Comparison of ENCODE assay signal across 21 cellular contexts in the genomic region with DNA sequence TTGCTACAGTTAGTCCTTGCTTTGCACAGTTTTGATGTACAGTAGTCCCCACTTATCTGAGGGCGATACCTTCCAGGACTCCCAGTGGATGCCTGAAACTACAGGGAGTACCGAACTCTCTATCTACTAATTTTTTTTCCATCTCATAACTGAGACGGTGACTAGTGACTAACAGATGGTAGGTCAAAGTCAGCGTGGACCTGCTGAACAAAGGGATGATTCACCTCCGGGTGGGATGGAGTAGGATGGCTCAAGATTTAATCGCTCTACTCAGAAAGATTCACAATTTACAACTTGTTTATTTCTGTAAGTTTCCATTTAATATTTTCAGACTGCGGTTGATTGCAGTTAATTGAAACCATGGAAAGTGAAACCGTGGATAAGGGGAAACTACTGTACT.
DNase-seq lines count a peak whose midpoint lies in the region; ATAC-seq, FAIRE-seq and TF ChIP-seq lines count a peak whose summit lies in the region.
"Had no signal": no experiment of that assay in that cellular context is flagged by ENCODE, and none has a peak within 500 bp of the region (broad histone marks: within the 10 kb centered on the region; RNA-seq: fewer than 3 reads in every experiment).

No MANE protein-coding gene starts in this region.

- BruUV-seq in HepG2 (replicated peaks; lab: Mats Ljungman, UMichigan): no TSS peak

- H3K4me2 ChIP-seq in HepG2 (ENCODE audit: low read depth, low read length): no peak overlapping the region

- no peak overlapping the region for H3K27ac Mint-ChIP-seq in activated T-cell treated with anti-CD3 and anti-CD28 coated beads, Interleukin-2, amount 50 U/mL, for 24 hours
- H3K27ac Mint-ChIP-seq: activated CD8-positive, alpha-beta T cell treated with anti-CD3 and anti-CD28 coated beads for 36 hours; activated naive CD8-positive, alpha-beta T cell treated with anti-CD3 and anti-CD28 coated beads for 36 hours; activated T-cell treated with anti-CD3 and anti-CD28 coated beads, Interleukin-2, amount 50 U/mL, for 72 hours; dendritic cell treated with granulocyte-macrophage colony-stimulating factor and Interleukin-4, amounts not matched to agents 40 ng/mL and 50 ng/mL, for 4 days; natural killer cell treated with Interleukin-12 subunit alpha and Interleukin-12 subunit beta and Interleukin-15 and Interleukin-18, amount 100 ng/mL, for 72 hours had no signal

- H3K27ac ChIP-seq in HepG2 (ENCODE audit: extremely low read length, insufficient read depth, low read length) (no peak overlapping the region), right lobe of liver (no peak overlapping the region), body of pancreas (no peak overlapping the region), substantia nigra (ENCODE audit: low read depth, low read length, poor library complexity, severe bottlenecking) (no peak overlapping the region)
- H3K27ac ChIP-seq: cardiac muscle cell, suprapubic skin, WERI-Rb-1 had no signal

- no peak for TF ChIP-seq RAD21 in HepG2 (CRISPR knock-in tag; IDR thresholded peaks at IDR 0.05)

- H3K79me2 ChIP-seq in HepG2 (ENCODE audit: insufficient read depth, low read length): no peaks in the 10 kb centered on the region

- H3K27me3 ChIP-seq in HepG2 (ENCODE audit: control insufficient read depth in 1 of 2, insufficient read depth in 2 of 2, low read length in 2 of 2) (no peaks in the 10 kb centered on the region), right lobe of liver (no peaks in the 10 kb centered on the region), body of pancreas (no peaks in the 10 kb centered on the region)
- H3K27me3 ChIP-seq: cardiac muscle cell, suprapubic skin had no signal

- no peak for ATAC-seq in HepG2
- no peak for ATAC-seq in right lobe of liver
- ATAC-seq in body of pancreas: no peak
- ATAC-seq: activated CD8-positive, alpha-beta T cell treated with anti-CD3 and anti-CD28 coated beads for 36 hours; activated T-cell treated with anti-CD3 and anti-CD28 coated beads, Interleukin-2, amount 50 U/mL, for 72 hours; natural killer cell treated with Interleukin-12 subunit alpha and Interleukin-12 subunit beta and Interleukin-15 and Interleukin-18, amount 100 ng/mL, for 72 hours had no signal

- DNase-seq in HepG2 (ENCODE audit: low spot score) (peak; percentile 1), right lobe of liver (no peak), HTR-8/SVneo (ENCODE audit: insufficient read length, low spot score) (peak; percentile 15), astrocyte of the spinal cord (ENCODE audit: low read depth, low spot score) (peak; percentile 12), skeletal muscle cell (ENCODE audit: low read depth) (peak; percentile 0), body of pancreas (no peak), substantia nigra (lab: John Stamatoyannopoulos, UW) (no peak)
- DNase-seq in activated T-cell treated with anti-CD3 and anti-CD28 coated beads, Interleukin-2, amount 50 U/mL, for 24 hours: no peak
- DNase-seq: activated CD8-positive, alpha-beta T cell treated with anti-CD3 and anti-CD28 coated beads for 36 hours; activated naive CD8-positive, alpha-beta T cell treated with anti-CD3 and anti-CD28 coated beads for 36 hours; activated T-cell treated with anti-CD3 and anti-CD28 coated beads, Interleukin-2, amount 50 U/mL, for 72 hours; DMS53; NCI-H1436 treated with DMSO at 0.1 percent for 48 hours; NCI-H2171; OCI-M1; T-helper 2 cell; WERI-Rb-1 had no signal

- TF ChIP-seq EP300 in HepG2 (IDR thresholded peaks at IDR 0.05; ENCODE audit: low read depth in 2 of 2, low read length in 2 of 2) (no peak), HepG2 (CRISPR knock-in tag; IDR thresholded peaks at IDR 0.05; ENCODE audit: borderline replicate concordance) (no peak)

- TF ChIP-seq CTCF in HepG2 (CRISPR knock-in tag; IDR thresholded peaks at IDR 0.05): no peak
- no peak for TF ChIP-seq CTCF in right lobe of liver (IDR thresholded peaks at IDR 0.05)
- TF ChIP-seq CTCF in astrocyte of the spinal cord (IDR thresholded peaks at IDR 0.05; ENCODE audit: low read depth, low read length): no peak
- no peak for TF ChIP-seq CTCF in body of pancreas (IDR thresholded peaks at IDR 0.05)

- CTCF ChIA-PET in HepG2 (lab: Yijun Ruan, JAX; ENCODE audit: low intra/inter-chr PET ratio, low total read pairs): no interaction called here

- no peak overlapping the region for H2AFZ ChIP-seq in HepG2 (ENCODE audit: low read length)

- H4K20me1 ChIP-seq in HepG2 (ENCODE audit: insufficient read depth, low read length): no peaks in the 10 kb centered on the region

- peaks cover 9% of the 10 kb centered on the region for H3K27me3 Mint-ChIP-seq in activated T-cell treated with anti-CD3 and anti-CD28 coated beads, Interleukin-2, amount 50 U/mL, for 24 hours
- H3K27me3 Mint-ChIP-seq: activated CD8-positive, alpha-beta T cell treated with anti-CD3 and anti-CD28 coated beads for 36 hours; activated naive CD8-positive, alpha-beta T cell treated with anti-CD3 and anti-CD28 coated beads for 36 hours; dendritic cell treated with granulocyte-macrophage colony-stimulating factor and Interleukin-4, amounts not matched to agents 40 ng/mL and 50 ng/mL, for 4 days had no signal

- H3K36me3 ChIP-seq in HepG2 (replicated peaks in 1 of 2; ENCODE audit: control insufficient read depth in 1 of 2, insufficient read depth in 2 of 2, low read length in 2 of 2) (no peaks in the 10 kb centered on the region), right lobe of liver (no peaks in the 10 kb centered on the region), body of pancreas (replicated peaks in 1 of 2; ENCODE audit: insufficient read depth in 1 of 2, low read depth in 2 of 2) (no peaks in the 10 kb centered on the region)
- H3K36me3 ChIP-seq: cardiac muscle cell, suprapubic skin, WERI-Rb-1 had no signal

- H3K4me1 ChIP-seq in HepG2 (ENCODE audit: insufficient read depth, low read length): peaks cover 13% of the 10 kb centered on the region; the same call in 1 of the 2 replicates
- no peaks in the 10 kb centered on the region for H3K4me1 ChIP-seq in right lobe of liver
- H3K4me1 ChIP-seq in body of pancreas: no peaks in the 10 kb centered on the region
- H3K4me1 ChIP-seq: suprapubic skin had no signal

- no peaks in the 10 kb centered on the region for H3K9me3 Mint-ChIP-seq in activated T-cell treated with anti-CD3 and anti-CD28 coated beads, Interleukin-2, amount 50 U/mL, for 24 hours
- H3K9me3 Mint-ChIP-seq: activated CD8-positive, alpha-beta T cell treated with anti-CD3 and anti-CD28 coated beads for 36 hours; activated naive CD8-positive, alpha-beta T cell treated with anti-CD3 and anti-CD28 coated beads for 36 hours; activated T-cell treated with anti-CD3 and anti-CD28 coated beads, Interleukin-2, amount 50 U/mL, for 72 hours; dendritic cell treated with granulocyte-macrophage colony-stimulating factor and Interleukin-4, amounts not matched to agents 40 ng/mL and 50 ng/mL, for 4 days; natural killer cell treated with Interleukin-12 subunit alpha and Interleukin-12 subunit beta and Interleukin-15 and Interleukin-18, amount 100 ng/mL, for 72 hours had no signal

- H3K36me3 Mint-ChIP-seq in activated T-cell treated with anti-CD3 and anti-CD28 coated beads, Interleukin-2, amount 50 U/mL, for 24 hours (ENCODE audit: low read depth): no peaks in the 10 kb centered on the region
- H3K36me3 Mint-ChIP-seq: activated naive CD8-positive, alpha-beta T cell treated with anti-CD3 and anti-CD28 coated beads for 36 hours; natural killer cell treated with Interleukin-12 subunit alpha and Interleukin-12 subunit beta and Interleukin-15 and Interleukin-18, amount 100 ng/mL, for 72 hours had no signal

- H3K4me3 ChIP-seq in HepG2 (replicated peaks in 1 of 3; ENCODE audit: insufficient read depth in 1 of 3, low read depth in 2 of 3, low read length in 3 of 3): no peak overlapping the region
- no peak overlapping the region for H3K4me3 ChIP-seq in right lobe of liver
- no peak overlapping the region for H3K4me3 ChIP-seq in astrocyte of the spinal cord (ENCODE audit: low read depth, low read length)
- no peak overlapping the region for H3K4me3 ChIP-seq in skeletal muscle cell (ENCODE audit: low read depth, low read length)
- no peak overlapping the region for H3K4me3 ChIP-seq in body of pancreas
- H3K4me3 ChIP-seq: cardiac muscle cell, suprapubic skin had no signal

- POLR2A ChIA-PET in HepG2 (lab: Yijun Ruan, JAX): no interaction called here

- no peaks in the 10 kb centered on the region for H3K9me3 ChIP-seq in HepG2 (ENCODE audit: low read length)
- H3K9me3 ChIP-seq in right lobe of liver: no peaks in the 10 kb centered on the region
- no peaks in the 10 kb centered on the region for H3K9me3 ChIP-seq in body of pancreas
- H3K9me3 ChIP-seq: suprapubic skin had no signal

- intact Hi-C loops in HepG2 (cut with micrococcal nuclease; ENCODE audit: unreplicated experiment): no loop called here
- intact Hi-C loops in right lobe of liver (cut with DNase I): no loop called here
- intact Hi-C loops in body of pancreas (cut with DNase I): no loop called here

- TF ChIP-seq POLR2A in HepG2 (IDR thresholded peaks at IDR 0.05; ENCODE audit: insufficient read depth in 1 of 2, low read depth in 2 of 2, low read length in 2 of 2) (no peak), right lobe of liver (IDR thresholded peaks at IDR 0.05) (no peak), body of pancreas (IDR thresholded peaks at IDR 0.05) (no peak)

- 57% methylated on average over 8 of the region's 8 CpGs for WGBS in HepG2 (ENCODE audit: low lambda C conversion rate)
- 70% methylated on average over 8 of the region's 8 CpGs for WGBS in right lobe of liver (ENCODE audit: insufficient coverage, low coverage, low lambda C conversion rate, missing lambda C conversion rate)
- 73 to 83% methylated on average over 8 of the region's 8 CpGs for WGBS in body of pancreas, 2 donors

- in situ Hi-C loops in HepG2 (cut with HindIII; ENCODE audit: extremely low pct_ligation_motif_present, low pct_unique_long_range_greater_than_20kb) (no loop called here), astrocyte of the spinal cord (cut with HindIII; ENCODE audit: low sequenced_read_pairs) (no loop called here)

- H3K4me1 Mint-ChIP-seq in activated T-cell treated with anti-CD3 and anti-CD28 coated beads, Interleukin-2, amount 50 U/mL, for 24 hours (ENCODE audit: low read depth): peaks cover 9% of the 10 kb centered on the region

- H3K9ac ChIP-seq in HepG2 (ENCODE audit: insufficient read depth, low read depth, low read length): no peak overlapping the region

- FAIRE-seq in HepG2 (lab: Jason Lieb, UNC) (peak; percentile 40), HTR-8/SVneo (lab: Jason Lieb, UNC) (no peak)

- H3K4me3 Mint-ChIP-seq in activated T-cell treated with anti-CD3 and anti-CD28 coated beads, Interleukin-2, amount 50 U/mL, for 24 hours: no peak overlapping the region
- H3K4me3 Mint-ChIP-seq: activated CD8-positive, alpha-beta T cell treated with anti-CD3 and anti-CD28 coated beads for 36 hours; activated naive CD8-positive, alpha-beta T cell treated with anti-CD3 and anti-CD28 coated beads for 36 hours; activated T-cell treated with anti-CD3 and anti-CD28 coated beads, Interleukin-2, amount 50 U/mL, for 72 hours; dendritic cell treated with granulocyte-macrophage colony-stimulating factor and Interleukin-4, amounts not matched to agents 40 ng/mL and 50 ng/mL, for 4 days; natural killer cell treated with Interleukin-12 subunit alpha and Interleukin-12 subunit beta and Interleukin-15 and Interleukin-18, amount 100 ng/mL, for 72 hours had no signal

TF ChIP-seq in HepG2, 621 proteins besides CTCF, POLR2A, EP300 and RAD21 (continues in another document):
- TF ChIP-seq ZNF564 (CRISPR knock-in tag; IDR thresholded peaks at IDR 0.05) (no peak), FOSL2 (CRISPR knock-in tag; IDR thresholded peaks at IDR 0.05) (peak; percentile 45)

Comparison
In these comparisons a context has a peak if more than half of its experiments do, and no peak if none do; other contexts are left out.
1. DNase-seq: peak in HepG2 (single experiment), HTR-8/SVneo (single experiment), astrocyte of the spinal cord (single experiment) and skeletal muscle cell (single experiment); none in right lobe of liver (0 of 3), body of pancreas (0 of 4), substantia nigra (0 of 49) and activated T-cell treated with anti-CD3 and anti-CD28 coated beads, Interleukin-2, amount 50 U/mL, for 24 hours (single experiment).